ENCODE assay signal across 9 cellular contexts in genomic region chr20:51469578-51470520, GRCh38.
A peak's percentile ranks its signal among the peaks of the same experiment; 100 is the strongest.
DNase-seq lines count a peak whose midpoint lies in the region; ATAC-seq and TF ChIP-seq lines count a peak whose summit lies in the region.
"Had no signal": no experiment of that assay in that cellular context is flagged by ENCODE, and none has a peak within 500 bp of the region (broad histone marks: within the 10 kb centered on the region; RNA-seq: fewer than 3 reads in every experiment).

No MANE protein-coding gene starts in this region.

- peaks cover 53% of the 10 kb centered on the region for H3K4me1 Mint-ChIP-seq in activated CD4-positive, alpha-beta memory T cell treated with anti-CD3 and anti-CD28 coated beads for 36 hours (ENCODE audit: low read depth)
- peaks cover 23% of the 10 kb centered on the region for H3K4me1 Mint-ChIP-seq in nephron

- peak overlapping the region; percentile 89 for H3K27ac Mint-ChIP-seq in activated CD4-positive, alpha-beta memory T cell treated with anti-CD3 and anti-CD28 coated beads for 36 hours
- peak overlapping the region in 2 of 3 experiments; percentile 17 to 32 for H3K27ac Mint-ChIP-seq in nephron

- DNase-seq in NCI-H1694 treated with DMSO at 0.1 percent for 48 hours (lab: John Stamatoyannopoulos, UW) (peak; percentile 23), NCI-H1694 (lab: John Stamatoyannopoulos, UW) (no peak), NCI-H187 (lab: John Stamatoyannopoulos, UW) (peak; percentile 36 to 72), epidermal melanocyte (ENCODE audit: insufficient read length, low spot score) (no peak)
- DNase-seq in activated CD4-positive, alpha-beta memory T cell treated with anti-CD3 and anti-CD28 coated beads for 36 hours, result no peak
- DNase-seq: GM23248 had no signal

- no peak for TF ChIP-seq CTCF in nephron (IDR thresholded peaks at IDR 0.05; ENCODE audit: unreplicated experiment in 3 of 3)

- CTCF ChIA-PET in activated CD4-positive, alpha-beta memory T cell treated with anti-CD3 and anti-CD28 coated beads for 36 hours (lab: Charles Lee), result interaction anchor here (1.6 to 2.7 kb wide), 3 partner anchors 11 to 73 kb away, joined by 4 to 12 read pairs (median 6); partner anchors contain the start of gene NFATC2

- no peaks in the 10 kb centered on the region for H3K27me3 Mint-ChIP-seq in activated CD4-positive, alpha-beta memory T cell treated with anti-CD3 and anti-CD28 coated beads for 36 hours
- peaks cover 6% of the 10 kb centered on the region for H3K27me3 Mint-ChIP-seq in nephron (ENCODE audit: low read depth)

- no peak for ATAC-seq in GM18907 (IDR thresholded peaks at IDR 0.05; ENCODE audit: unreplicated experiment)
- no peak for ATAC-seq in GM19455 (IDR thresholded peaks at IDR 0.05; ENCODE audit: unreplicated experiment)

- intact Hi-C loops in activated CD4-positive, alpha-beta memory T cell treated with anti-CD3 and anti-CD28 coated beads for 36 hours (cut with micrococcal nuclease), result loop anchor here (2.0 kb wide), 5 partner anchors 31 to 71 kb away; no protein-coding TSS in a partner anchor

- H3K4me3 Mint-ChIP-seq in activated CD4-positive, alpha-beta memory T cell treated with anti-CD3 and anti-CD28 coated beads for 36 hours, result no peak overlapping the region
- H3K4me3 Mint-ChIP-seq in nephron, result no peak overlapping the region

- POLR2A ChIA-PET in activated CD4-positive, alpha-beta memory T cell treated with anti-CD3 and anti-CD28 coated beads for 36 hours (lab: Charles Lee), result interaction anchor here (0.8 to 2.4 kb wide), 6 partner anchors 11 to 61 kb away, joined by 3 to 19 read pairs (median 4); no protein-coding TSS in a partner anchor

- H3K36me3 Mint-ChIP-seq in activated CD4-positive, alpha-beta memory T cell treated with anti-CD3 and anti-CD28 coated beads for 36 hours, result peaks cover 71% of the 10 kb centered on the region
- no peaks in the 10 kb centered on the region for H3K36me3 Mint-ChIP-seq in nephron (ENCODE audit: low read depth)

- H3K9me3 Mint-ChIP-seq in activated CD4-positive, alpha-beta memory T cell treated with anti-CD3 and anti-CD28 coated beads for 36 hours, result no peaks in the 10 kb centered on the region
- H3K9me3 Mint-ChIP-seq in nephron, result no peaks in the 10 kb centered on the region

Comparison
In these comparisons a context has a peak if more than half of its experiments do, and no peak if none do; other contexts are left out.
1. DNase-seq: peak in NCI-H1694 treated with DMSO at 0.1 percent for 48 hours (single experiment) and NCI-H187 (2 of 2); none in NCI-H1694 (single experiment), activated CD4-positive, alpha-beta memory T cell treated with anti-CD3 and anti-CD28 coated beads for 36 hours (single experiment) and epidermal melanocyte (single experiment).